11 cellular contexts compared by ENCODE assay signal in the genomic region with DNA sequence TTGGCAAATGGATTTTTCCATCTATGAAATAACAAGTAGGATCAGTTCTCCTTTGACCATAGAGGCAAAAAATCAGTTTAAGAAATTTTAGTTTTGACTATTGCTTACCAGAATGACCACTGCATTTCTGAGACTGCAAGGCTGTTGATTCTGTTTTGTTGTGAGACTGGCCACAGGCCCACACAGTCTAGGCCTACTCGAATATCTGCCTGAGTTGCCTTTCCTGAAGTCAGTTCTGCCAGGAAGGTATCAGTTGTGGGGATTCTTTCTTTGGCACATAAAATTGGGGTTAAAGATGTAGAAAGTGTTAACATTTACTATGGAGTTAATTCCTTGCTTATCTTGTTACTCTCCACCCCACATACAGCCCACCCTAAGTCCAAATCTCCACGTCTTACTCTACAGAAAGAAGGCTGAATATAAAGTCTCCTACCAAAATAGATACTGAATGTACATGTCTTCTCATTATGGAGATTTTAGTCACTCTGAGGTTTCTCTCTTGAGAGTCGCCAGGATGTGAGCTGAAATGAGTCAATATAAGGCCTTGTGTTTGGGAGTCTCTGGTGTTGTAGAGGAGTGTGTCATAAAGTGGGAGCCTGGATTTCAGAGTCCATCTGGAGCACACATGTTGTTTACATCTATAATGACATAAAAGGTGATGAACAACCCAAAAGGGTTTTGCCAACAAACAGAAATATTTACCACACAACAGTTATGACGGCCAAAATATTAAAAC. TPM values are rescaled to one million over a fixed set of nuclear protein-coding genes. Genes with fewer than 3 reads are reported as not detected.
DNase-seq lines count a peak whose midpoint lies in the region; ATAC-seq and TF ChIP-seq lines count a peak whose summit lies in the region.
"Had no signal": no experiment of that assay in that cellular context is flagged by ENCODE, and none has a peak within 500 bp of the region (broad histone marks: within the 10 kb centered on the region; RNA-seq: fewer than 3 reads in every experiment).

No MANE protein-coding gene starts in this region.

- peak overlapping the region; percentile 45 for H2AFZ ChIP-seq in PC-3 (ENCODE audit: low read length)

- H3K9ac ChIP-seq in PC-3 (ENCODE audit: low read length): peak overlapping the region; percentile 26; the same call in 1 of the 2 replicates

- H4K20me1 ChIP-seq in PC-3 (ENCODE audit: low read length): no peaks in the 10 kb centered on the region

- ATAC-seq in GM18867 (IDR thresholded peaks at IDR 0.05; ENCODE audit: unreplicated experiment) (peak; percentile 53), PC-3 (peak; percentile 85), sciatic nerve (peak; percentile 71), HG03135 (IDR thresholded peaks at IDR 0.05; ENCODE audit: unreplicated experiment) (no peak)
- ATAC-seq: left colon had no signal

- peaks cover 10% of the 10 kb centered on the region for H3K4me1 ChIP-seq in PC-3 (ENCODE audit: insufficient read depth, low read length)

- H3F3A ChIP-seq in PC-3 (ENCODE audit: low read length, unreplicated experiment): no peaks in the 10 kb centered on the region

- intact Hi-C loops in PC-3 (cut with micrococcal nuclease) (loop anchor here (5.0 kb wide), 1 partner anchor 46 kb away; a partner anchor contains a TSS), sciatic nerve (cut with DNase I) (no loop called here)

- H3K27me3 ChIP-seq in PC-3 (ENCODE audit: low read length): no peaks in the 10 kb centered on the region

- POLR2A ChIA-PET in PC-3 (lab: Charles Lee; ENCODE audit: unreplicated experiment): no interaction called here

- no peak overlapping the region for H3K4me3 ChIP-seq in PC-3 (ENCODE audit: low read length)

- H3K9me2 ChIP-seq in PC-3 (replicated peaks; ENCODE audit: low read length): no peaks in the 10 kb centered on the region

- no peaks in the 10 kb centered on the region for H3K79me2 ChIP-seq in PC-3 (ENCODE audit: low read length)

- H3K36me3 ChIP-seq in PC-3 (ENCODE audit: low read depth, low read length): peaks cover 10% of the 10 kb centered on the region; the same call in 1 of the 2 replicates

- no TSS peak for BruUV-seq in PC-3 (replicated peaks; lab: Mats Ljungman, UMichigan)

- no peak for TF ChIP-seq CTCF in PC-3 (conservative IDR thresholded peaks at IDR 0.05; ENCODE audit: low read depth, low read length)

- peak overlapping the region; percentile 71 for H3K27ac ChIP-seq in PC-3 (ENCODE audit: low read length)
- peak overlapping the region; percentile 30 for H3K27ac ChIP-seq in epithelial cell of prostate

- 0 out of 2 replicates have a peak, but pooled peaks cover 8% of the 10 kb centered on the region for H3K9me3 ChIP-seq in PC-3 (ENCODE audit: low read length)

- CTCF ChIA-PET in PC-3 (lab: Charles Lee): no interaction called here

- no peak overlapping the region for H3K4me2 ChIP-seq in PC-3 (ENCODE audit: low read length)

- DNase-seq in PC-3 (peak; percentile 64), epithelial cell of prostate (ENCODE audit: low read depth, low spot score) (no peak), sciatic nerve (ENCODE audit: low spot score) (no peak), NCI-H774 (lab: John Stamatoyannopoulos, UW) (no peak), NAMALWA (ENCODE audit: low spot score) (no peak), NCI-H1694 (lab: John Stamatoyannopoulos, UW) (no peak)
- DNase-seq: NCI-H1105 treated with DMSO at 0.1 percent for 48 hours; stimulated activated CD4-positive, alpha-beta T cell treated with anti-CD3 and anti-CD28 coated beads, Interleukin-2, amount 100 ng/mL, for 24 hours had no signal

RNA-seq across cellular contexts. Expression of a gene that starts 45.0 kb away (rescaled TPM):
- 74.4 and 79.7 TPM in 2 replicates for total RNA-seq in PC-3 (2014; rRNA removed)
- 143 TPM for total RNA-seq in sciatic nerve

RNA-seq across cellular contexts. Expression of a gene that starts 49.4 kb away (rescaled TPM):
- total RNA-seq in PC-3 (2014; rRNA removed) (22.7 and 24.8 TPM in 2 replicates), sciatic nerve (41.1 TPM)
